Comparison of ENCODE assay signal across 8 cellular contexts in the genomic region with DNA sequence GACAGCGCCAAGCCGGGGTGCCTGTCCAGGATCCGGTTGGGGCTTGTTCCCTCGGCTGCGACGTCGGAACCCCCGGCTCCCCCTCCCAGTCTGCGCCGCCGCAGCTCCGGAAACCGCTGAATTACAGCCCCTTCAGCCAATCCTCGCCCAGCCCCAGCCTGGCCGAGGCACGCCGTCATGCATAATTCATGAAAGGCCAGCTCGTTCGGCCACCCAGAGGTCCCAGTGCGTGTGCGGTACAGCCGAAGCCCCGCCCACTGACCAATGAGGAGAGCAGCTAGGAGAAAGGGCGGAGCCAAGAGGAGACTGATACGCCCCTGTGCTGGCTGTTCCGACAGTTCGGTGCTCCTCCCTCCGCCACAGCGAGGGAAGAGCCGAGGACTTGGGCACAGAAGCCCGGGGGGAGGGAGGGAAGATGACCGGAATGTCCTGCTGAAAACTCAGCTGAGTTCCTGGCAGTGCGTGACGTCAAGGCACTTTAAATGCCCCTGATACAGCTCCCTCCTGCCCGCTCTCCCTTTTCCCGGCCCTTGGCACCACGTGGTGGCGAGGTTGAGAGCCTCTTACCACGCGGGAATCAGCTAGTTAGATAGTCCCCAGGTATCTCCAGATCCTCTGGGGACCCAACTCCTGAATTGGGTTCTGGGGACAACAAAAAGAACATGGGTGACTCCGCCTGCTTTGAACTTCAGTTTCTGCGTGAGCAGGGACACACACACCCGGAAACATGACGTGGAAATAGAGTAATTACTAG. TPM values are rescaled to one million over a fixed set of nuclear protein-coding genes. Genes with fewer than 3 reads are reported as not detected.
DNase-seq lines count a peak whose midpoint lies in the region; ATAC-seq lines count a peak whose summit lies in the region.

A gene (minus strand): TSS at position 62 of the 754 bp plus-strand sequence. CDS start 39,926 bp downstream, outside the sequence.

- intact Hi-C loops in left colon (cut with DNase I, micrococcal nuclease): no loop called here

- peak within 1 kb of the TSS; percentile 78 for H3K9ac ChIP-seq in BLaER1

- no peaks in the 10 kb centered on the region for H3K36me3 ChIP-seq in BLaER1

- H3K9me3 ChIP-seq in BLaER1: no peaks in the 10 kb centered on the region

- DNase-seq in NCI-H69 (lab: John Stamatoyannopoulos, UW): peak; percentile 100
- DNase-seq in activated CD4-positive, alpha-beta T cell treated with anti-CD3 and anti-CD28 coated beads, Interleukin-2, amount 50 U/mL, for 1 hour: peak; percentile 100
- DNase-seq in cortex of kidney (lab: John Stamatoyannopoulos, UW): peak; percentile 96
- peak; percentile 100 for DNase-seq in left colon
- DNase-seq in stimulated activated CD4-positive, alpha-beta T cell treated with anti-CD3 and anti-CD28 coated beads, Interleukin-1b, Interleukin-23, amount 100 ng/mL, for 48 hours: peak; percentile 100

- H3K27ac ChIP-seq in BLaER1: peak within 1 kb of the TSS; percentile 70

- peaks cover 23% of the 10 kb centered on the region for H3K4me1 ChIP-seq in BLaER1

- ATAC-seq in GM19328 (IDR thresholded peaks at IDR 0.05; ENCODE audit: unreplicated experiment): peak; percentile 86
- ATAC-seq in HG03520 (IDR thresholded peaks at IDR 0.05; ENCODE audit: unreplicated experiment): peak; percentile 84
- peak; percentile 90 for ATAC-seq in left colon

- peaks cover 15% of the 10 kb centered on the region; the same call in 1 of the 2 replicates for H3K27me3 ChIP-seq in BLaER1

- H3K4me2 ChIP-seq in BLaER1: peak within 1 kb of the TSS; percentile 94

- H4K20me1 ChIP-seq in BLaER1: peaks cover 41% of the 10 kb centered on the region

- H3K4me3 ChIP-seq in BLaER1: peak within 1 kb of the TSS; percentile 84

RNA-seq across cellular contexts. Expression of the gene that starts here (rescaled TPM):
- 100 to 1,000 TPM; 150 to 212 TPM for total RNA-seq in left colon

Comparison
In these comparisons a context has a peak if more than half of its experiments do, and no peak if none do; other contexts are left out.
1. Peak in every context shown above with its lines: DNase-seq, ATAC-seq, H3K4me3 ChIP-seq and H3K27ac ChIP-seq.